In genomic region chr2:178283519-178283918, GRCh38 we compare ENCODE assay signal across 19 cellular contexts.
"Had no signal": no experiment of that assay in that cellular context is flagged by ENCODE, and none has a peak within 500 bp of the region (broad histone marks: within the 10 kb centered on the region; RNA-seq: fewer than 3 reads in every experiment).

No MANE protein-coding gene starts in this region.

- H3K27ac Mint-ChIP-seq: memory B cell; naive thymus-derived CD4-positive, alpha-beta T cell; nephron progenitor cell; progenitor cell of endocrine pancreas; stimulated activated naive B cell treated with anti-CD40 and anti-IgM and Interleukin-4, amounts not matched to agents 10 μg/mL and 1 μg/mL and 100 μg/mL, for 72 hours had no signal

- H3K9me3 ChIP-seq: right atrium auricular region, sigmoid colon, stomach, thyroid gland had no signal

- DNase-seq: central memory CD4-positive, alpha-beta T cell; dorsolateral prefrontal cortex; effector CD4-positive, alpha-beta T cell; head of caudate nucleus; kidney; midbrain; naive thymus-derived CD4-positive, alpha-beta T cell; nephron progenitor cell; sigmoid colon; stimulated activated CD4-positive, alpha-beta T cell treated with anti-CD3 and anti-CD28 coated beads, Interleukin-4, amount 100 ng/mL, for 4 hours; stimulated activated naive B cell treated with anti-CD40 and anti-IgM and Interleukin-4, amounts not matched to agents 10 μg/mL and 1 μg/mL and 100 μg/mL, for 72 hours; stomach; thyroid gland had no signal

- H3K27me3 ChIP-seq: dorsolateral prefrontal cortex, right atrium auricular region, sigmoid colon, stomach, thyroid gland had no signal

- ATAC-seq: left lobe of liver; naive thymus-derived CD4-positive, alpha-beta T cell; stimulated activated naive B cell treated with anti-CD40 and anti-IgM and Interleukin-4, amounts not matched to agents 10 μg/mL and 1 μg/mL and 100 μg/mL, for 72 hours had no signal

- H3K4me1 Mint-ChIP-seq: memory B cell; naive thymus-derived CD4-positive, alpha-beta T cell; stimulated activated naive B cell treated with anti-CD40 and anti-IgM and Interleukin-4, amounts not matched to agents 10 μg/mL and 1 μg/mL and 100 μg/mL, for 72 hours had no signal

- H3K9me3 Mint-ChIP-seq: memory B cell; naive thymus-derived CD4-positive, alpha-beta T cell; nephron progenitor cell; stimulated activated naive B cell treated with anti-CD40 and anti-IgM and Interleukin-4, amounts not matched to agents 10 μg/mL and 1 μg/mL and 100 μg/mL, for 72 hours had no signal

- H3K4me3 Mint-ChIP-seq: memory B cell; naive thymus-derived CD4-positive, alpha-beta T cell; nephron progenitor cell; stimulated activated naive B cell treated with anti-CD40 and anti-IgM and Interleukin-4, amounts not matched to agents 10 μg/mL and 1 μg/mL and 100 μg/mL, for 72 hours had no signal

- H3K4me3 ChIP-seq: dorsolateral prefrontal cortex, lung, right atrium auricular region, sigmoid colon, stomach, thyroid gland had no signal

- H3K4me1 ChIP-seq: thyroid gland had no signal

- H3K27ac ChIP-seq: parathyroid adenoma, right atrium auricular region, sigmoid colon, stomach, thyroid gland had no signal

- H3K36me3 Mint-ChIP-seq: memory B cell; naive thymus-derived CD4-positive, alpha-beta T cell; stimulated activated naive B cell treated with anti-CD40 and anti-IgM and Interleukin-4, amounts not matched to agents 10 μg/mL and 1 μg/mL and 100 μg/mL, for 72 hours had no signal

- H3K27me3 Mint-ChIP-seq: progenitor cell of endocrine pancreas had no signal
